In genomic region chr21:42523941-42524340, GRCh38 we compare ENCODE assay signal across 8 cellular contexts. TPM values are rescaled to one million over a fixed set of nuclear protein-coding genes. Genes with fewer than 3 reads are reported as not detected.
DNase-seq lines count a peak whose midpoint lies in the region; ATAC-seq, FAIRE-seq and TF ChIP-seq lines count a peak whose summit lies in the region.

No MANE protein-coding gene starts in this region.

- WGBS in gastroesophageal sphincter (ENCODE audit: low coverage in 1 of 2), 2 donors: 74 to 77% methylated on average over 4 to 9 of the region's 9 CpGs
- WGBS in small intestine, 3 donors: 49 to 72% (median 63%) methylated on average over 9 of the region's 9 CpGs

- no peak for ATAC-seq in gastroesophageal sphincter
- ATAC-seq in GM18867 (IDR thresholded peaks at IDR 0.05; ENCODE audit: unreplicated experiment): no peak
- ATAC-seq in HG03432 (IDR thresholded peaks at IDR 0.05; ENCODE audit: unreplicated experiment): no peak

- intact Hi-C loops in head of caudate nucleus (cut with DNase I): no loop called here

- H3K27ac ChIP-seq in gastroesophageal sphincter (peak overlapping the region; percentile 70 to 85 (median 78)), small intestine (ENCODE audit: low read depth in 1 of 2, low read length in 1 of 2) (peak overlapping the region; percentile 38 to 87)

- no peak for TF ChIP-seq EP300 in gastroesophageal sphincter (IDR thresholded peaks at IDR 0.05)

- H3K9me3 ChIP-seq in gastroesophageal sphincter (no peaks in the 10 kb centered on the region), small intestine (ENCODE audit: control insufficient read depth, low read depth) (no peaks in the 10 kb centered on the region)

- TF ChIP-seq CTCF in gastroesophageal sphincter (IDR thresholded peaks at IDR 0.05): no peak

- H3K27me3 ChIP-seq in gastroesophageal sphincter (no peaks in the 10 kb centered on the region), small intestine (ENCODE audit: control insufficient read depth in 2 of 2, insufficient read depth in 2 of 2, low read length in 2 of 2) (no peaks in the 10 kb centered on the region)

- no peak for FAIRE-seq in small intestine (lab: Jason Lieb, UNC)

- peak overlapping the region; percentile 35; the same call in 1 of the 2 replicates for H3K4me3 ChIP-seq in GM08714 (ENCODE audit: low read length)
- peak overlapping the region in 1 of 2 donors; percentile 42 for H3K4me3 ChIP-seq in gastroesophageal sphincter
- no peak overlapping the region for H3K4me3 ChIP-seq in small intestine (ENCODE audit: low read depth in 1 of 2, low read length in 2 of 2)

- TF ChIP-seq POLR2A in gastroesophageal sphincter (IDR thresholded peaks at IDR 0.05): no peak

- peaks cover 0 to 45% (median 0%) of the 10 kb centered on the region in 3 donors for H3K4me1 ChIP-seq in gastroesophageal sphincter
- peaks cover 12 to 27% of the 10 kb centered on the region in 2 donors for H3K4me1 ChIP-seq in small intestine (ENCODE audit: control insufficient read depth in 2 of 2, insufficient read depth in 1 of 2, low read depth in 1 of 2, low read length in 1 of 2)

- H3K36me3 ChIP-seq in gastroesophageal sphincter: peaks cover 0 to 23% of the 10 kb centered on the region in 2 donors
- peaks cover 3 to 5% of the 10 kb centered on the region in 2 donors for H3K36me3 ChIP-seq in small intestine (ENCODE audit: control insufficient read depth in 2 of 2, insufficient read depth in 2 of 2, low read length in 2 of 2)

- peak; percentile 95 for DNase-seq in NCI-H748 (lab: John Stamatoyannopoulos, UW; ENCODE audit: unreplicated experiment)
- peak; percentile 55 for DNase-seq in small intestine
- DNase-seq in activated T-cell treated with anti-CD3 and anti-CD28 coated beads, Interleukin-2, amount 50 U/mL, for 1 hour: no peak
- DNase-seq in head of caudate nucleus: no peak

RNA-seq across cellular contexts. Expression of gene SLC37A1, which starts 10.3 kb away (rescaled TPM):
- total RNA-seq in gastroesophageal sphincter: 1 to 10 TPM; 3.7 to 7.8 (median 4.3) TPM
- 10 to 100 TPM; 33.2 to 80.7 (median 42.0) TPM for polyA plus RNA-seq in small intestine

RNA-seq across cellular contexts. Expression of gene RSPH1, which starts 27.9 kb away (rescaled TPM):
- total RNA-seq in gastroesophageal sphincter: 1 to 10 TPM in 2 of 4 donors, under 1 TPM in 1, not detected in 1; 0.99 to 1.9 (median 1.9) TPM
- polyA plus RNA-seq in small intestine: 10 to 100 TPM in 2 of 3 donors, 1 to 10 TPM in 1; 3.8 to 14.1 (median 11.2) TPM

Comparison
In these comparisons a context has a peak if more than half of its experiments do, and no peak if none do; other contexts are left out.
1. DNase-seq: peak in NCI-H748 (single experiment) and small intestine (single experiment); none in activated T-cell treated with anti-CD3 and anti-CD28 coated beads, Interleukin-2, amount 50 U/mL, for 1 hour (single experiment) and head of caudate nucleus (0 of 42).